Comparison of ENCODE assay signal across 22 cellular contexts in genomic region chr21:43374228-43374885, GRCh38.
"Had no signal": no experiment of that assay in that cellular context is flagged by ENCODE, and none has a peak within 500 bp of the region (broad histone marks: within the 10 kb centered on the region; RNA-seq: fewer than 3 reads in every experiment).

No MANE protein-coding gene starts in this region.

- H3K27me3 Mint-ChIP-seq: activated CD4-positive, alpha-beta T cell treated with anti-CD3 and anti-CD28 coated beads for 36 hours; activated naive CD8-positive, alpha-beta T cell; stimulated activated naive CD8-positive, alpha-beta T cell treated with anti-CD3 and anti-CD28 coated beads, Interleukin-15, amount 100 ng/mL, for 72 hours; type B pancreatic cell had no signal

- H3K4me1 Mint-ChIP-seq: activated CD4-positive, alpha-beta T cell treated with anti-CD3 and anti-CD28 coated beads for 36 hours; stimulated activated effector memory CD8-positive, alpha-beta T cell treated with anti-CD3 and anti-CD28 coated beads, Interleukin-12 subunit alpha, Interleukin-12 subunit beta, amount 100 ng/mL, for 72 hours; stimulated activated naive CD8-positive, alpha-beta T cell treated with anti-CD3 and anti-CD28 coated beads, Interleukin-15, amount 100 ng/mL, for 72 hours had no signal

- H3K27ac Mint-ChIP-seq: activated CD4-positive, alpha-beta T cell treated with anti-CD3 and anti-CD28 coated beads for 36 hours; activated naive CD8-positive, alpha-beta T cell; activated T-cell treated with anti-CD3 and anti-CD28 coated beads, Interleukin-2, amount 50 U/mL, for 72 hours; dendritic cell treated with granulocyte-macrophage colony-stimulating factor and Interleukin-4, amounts not matched to agents 40 ng/mL and 50 ng/mL, for 4 days; endodermal cell; stimulated activated effector memory CD8-positive, alpha-beta T cell treated with anti-CD3 and anti-CD28 coated beads, Interleukin-12 subunit alpha, Interleukin-12 subunit beta, amount 100 ng/mL, for 72 hours; type B pancreatic cell had no signal

- H3K9me3 ChIP-seq: ascending aorta, right lobe of liver, uterus had no signal

- ATAC-seq: activated CD4-positive, alpha-beta T cell treated with anti-CD3 and anti-CD28 coated beads for 36 hours; activated T-cell treated with anti-CD3 and anti-CD28 coated beads, Interleukin-2, amount 50 U/mL, for 72 hours; esophagus mucosa; right lobe of liver; stimulated activated effector memory CD8-positive, alpha-beta T cell treated with anti-CD3 and anti-CD28 coated beads, Interleukin-12 subunit alpha, Interleukin-12 subunit beta, amount 100 ng/mL, for 72 hours; stimulated activated naive CD8-positive, alpha-beta T cell treated with anti-CD3 and anti-CD28 coated beads, Interleukin-15, amount 100 ng/mL, for 72 hours had no signal

- H3K36me3 Mint-ChIP-seq: activated naive CD8-positive, alpha-beta T cell; stimulated activated effector memory CD8-positive, alpha-beta T cell treated with anti-CD3 and anti-CD28 coated beads, Interleukin-12 subunit alpha, Interleukin-12 subunit beta, amount 100 ng/mL, for 72 hours; type B pancreatic cell had no signal

- H3K4me3 ChIP-seq: ascending aorta, right lobe of liver, skin epidermis, uterus had no signal

- DNase-seq: activated CD4-positive, alpha-beta T cell treated with anti-CD3 and anti-CD28 coated beads for 36 hours; activated CD4-positive, CD25-positive, alpha-beta regulatory T cell; activated naive CD4-positive, alpha-beta T cell treated with Interleukin-2 at 50 U/mL for 16 hours; activated T-cell treated with anti-CD3 and anti-CD28 coated beads for 4 hours; activated T-cell treated with anti-CD3 and anti-CD28 coated beads, Interleukin-2, amount 50 U/mL, for 72 hours; brain microvascular endothelial cell; caudate nucleus; endodermal cell; foreskin melanocyte; mammary epithelial cell; stimulated activated CD4-positive, alpha-beta T cell treated with anti-CD3 and anti-CD28 coated beads, Interleukin-12 subunit alpha, Interleukin-12 subunit beta, amount 100 ng/mL, for 4 hours; stimulated activated CD4-positive, alpha-beta T cell treated with anti-CD3 and anti-CD28 coated beads, Interleukin-4, amount 100 ng/mL, for 1 hour; stimulated activated naive CD8-positive, alpha-beta T cell treated with anti-CD3 and anti-CD28 coated beads, Interleukin-15, amount 100 ng/mL, for 72 hours; uterus had no signal

- H3K9me3 Mint-ChIP-seq: activated T-cell treated with anti-CD3 and anti-CD28 coated beads, Interleukin-2, amount 50 U/mL, for 72 hours; dendritic cell treated with granulocyte-macrophage colony-stimulating factor and Interleukin-4, amounts not matched to agents 40 ng/mL and 50 ng/mL, for 4 days; endodermal cell; stimulated activated effector memory CD8-positive, alpha-beta T cell treated with anti-CD3 and anti-CD28 coated beads, Interleukin-12 subunit alpha, Interleukin-12 subunit beta, amount 100 ng/mL, for 72 hours; stimulated activated naive CD8-positive, alpha-beta T cell treated with anti-CD3 and anti-CD28 coated beads, Interleukin-15, amount 100 ng/mL, for 72 hours; type B pancreatic cell had no signal

- H3K27me3 ChIP-seq: ascending aorta, brain microvascular endothelial cell, right lobe of liver, uterus had no signal

- H3K4me1 ChIP-seq: ascending aorta, right lobe of liver had no signal

- H3K4me3 Mint-ChIP-seq: activated CD4-positive, alpha-beta T cell treated with anti-CD3 and anti-CD28 coated beads for 36 hours; activated naive CD8-positive, alpha-beta T cell; activated T-cell treated with anti-CD3 and anti-CD28 coated beads, Interleukin-2, amount 50 U/mL, for 72 hours; dendritic cell treated with granulocyte-macrophage colony-stimulating factor and Interleukin-4, amounts not matched to agents 40 ng/mL and 50 ng/mL, for 4 days; endodermal cell; stimulated activated effector memory CD8-positive, alpha-beta T cell treated with anti-CD3 and anti-CD28 coated beads, Interleukin-12 subunit alpha, Interleukin-12 subunit beta, amount 100 ng/mL, for 72 hours; stimulated activated naive CD8-positive, alpha-beta T cell treated with anti-CD3 and anti-CD28 coated beads, Interleukin-15, amount 100 ng/mL, for 72 hours; type B pancreatic cell had no signal

- H3K27ac ChIP-seq: ascending aorta, brain microvascular endothelial cell, right lobe of liver, uterus had no signal

- H3K36me3 ChIP-seq: ascending aorta, brain microvascular endothelial cell, right lobe of liver, uterus had no signal
